Comparison of ENCODE assay signal across 1 cellular context in the genomic region with DNA sequence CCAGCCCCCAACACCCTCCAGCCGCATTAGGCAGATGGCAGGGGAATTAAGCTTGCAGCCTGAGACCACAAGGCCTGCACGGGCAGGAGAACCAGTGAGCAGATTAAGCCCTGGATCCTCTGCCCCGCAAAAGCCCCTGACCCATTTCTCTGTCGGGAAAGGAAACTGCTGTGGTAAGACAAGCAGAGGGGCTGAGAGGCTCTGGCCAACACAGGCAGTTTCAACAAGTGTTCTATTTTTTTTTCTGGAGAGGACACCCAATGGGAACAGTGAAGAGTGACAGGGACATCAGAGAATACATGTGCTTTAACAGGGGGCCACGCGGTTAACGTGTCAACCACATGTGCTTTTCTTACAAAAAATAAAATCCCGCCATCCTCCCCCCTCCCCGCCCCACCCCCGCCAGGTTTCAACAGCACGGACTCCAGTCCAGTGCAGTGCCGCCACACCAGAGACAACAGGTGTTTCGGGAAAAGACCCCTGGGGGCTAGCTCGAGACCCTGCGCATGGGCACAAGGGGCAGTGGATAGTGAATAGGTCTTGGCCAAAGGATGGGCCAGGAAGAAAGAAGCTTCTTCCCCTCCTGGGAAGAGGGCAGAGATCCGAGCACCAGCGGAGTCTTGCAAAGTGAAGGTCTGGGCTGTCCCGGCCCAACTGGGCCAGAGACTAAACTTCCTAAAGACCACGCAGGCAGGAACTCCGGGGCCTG.
TF ChIP-seq lines count a peak whose summit lies in the region.

No MANE protein-coding gene starts in this region.

TF ChIP-seq in WTC11, 78 proteins besides CTCF, POLR2A, EP300 and RAD21 (continued from another document):
- TF ChIP-seq EMX1 (CRISPR knock-in tag; IDR thresholded peaks at IDR 0.05), result no peak
- no peak for TF ChIP-seq JUN (CRISPR knock-in tag; IDR thresholded peaks at IDR 0.05)
- TF ChIP-seq, protein P1, sequence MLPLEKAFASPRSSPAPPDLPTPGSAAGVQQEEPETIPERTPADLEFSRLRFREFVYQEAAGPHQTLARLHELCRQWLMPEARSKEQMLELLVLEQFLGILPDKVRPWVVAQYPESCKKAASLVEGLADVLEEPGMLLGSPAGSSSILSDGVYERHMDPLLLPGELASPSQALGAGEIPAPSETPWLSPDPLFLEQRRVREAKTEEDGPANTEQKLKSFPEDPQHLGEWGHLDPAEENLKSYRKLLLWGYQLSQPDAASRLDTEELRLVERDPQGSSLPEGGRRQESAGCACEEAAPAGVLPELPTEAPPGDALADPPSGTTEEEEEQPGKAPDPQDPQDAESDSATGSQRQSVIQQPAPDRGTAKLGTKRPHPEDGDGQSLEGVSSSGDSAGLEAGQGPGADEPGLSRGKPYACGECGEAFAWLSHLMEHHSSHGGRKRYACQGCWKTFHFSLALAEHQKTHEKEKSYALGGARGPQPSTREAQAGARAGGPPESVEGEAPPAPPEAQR (CRISPR knock-in tag; IDR thresholded peaks at IDR 0.05), result no peak
- TF ChIP-seq, protein P2, sequence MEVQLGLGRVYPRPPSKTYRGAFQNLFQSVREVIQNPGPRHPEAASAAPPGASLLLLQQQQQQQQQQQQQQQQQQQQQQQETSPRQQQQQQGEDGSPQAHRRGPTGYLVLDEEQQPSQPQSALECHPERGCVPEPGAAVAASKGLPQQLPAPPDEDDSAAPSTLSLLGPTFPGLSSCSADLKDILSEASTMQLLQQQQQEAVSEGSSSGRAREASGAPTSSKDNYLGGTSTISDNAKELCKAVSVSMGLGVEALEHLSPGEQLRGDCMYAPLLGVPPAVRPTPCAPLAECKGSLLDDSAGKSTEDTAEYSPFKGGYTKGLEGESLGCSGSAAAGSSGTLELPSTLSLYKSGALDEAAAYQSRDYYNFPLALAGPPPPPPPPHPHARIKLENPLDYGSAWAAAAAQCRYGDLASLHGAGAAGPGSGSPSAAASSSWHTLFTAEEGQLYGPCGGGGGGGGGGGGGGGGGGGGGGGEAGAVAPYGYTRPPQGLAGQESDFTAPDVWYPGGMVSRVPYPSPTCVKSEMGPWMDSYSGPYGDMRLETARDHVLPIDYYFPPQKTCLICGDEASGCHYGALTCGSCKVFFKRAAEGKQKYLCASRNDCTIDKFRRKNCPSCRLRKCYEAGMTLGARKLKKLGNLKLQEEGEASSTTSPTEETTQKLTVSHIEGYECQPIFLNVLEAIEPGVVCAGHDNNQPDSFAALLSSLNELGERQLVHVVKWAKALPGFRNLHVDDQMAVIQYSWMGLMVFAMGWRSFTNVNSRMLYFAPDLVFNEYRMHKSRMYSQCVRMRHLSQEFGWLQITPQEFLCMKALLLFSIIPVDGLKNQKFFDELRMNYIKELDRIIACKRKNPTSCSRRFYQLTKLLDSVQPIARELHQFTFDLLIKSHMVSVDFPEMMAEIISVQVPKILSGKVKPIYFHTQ (CRISPR knock-in tag; IDR thresholded peaks at IDR 0.05), result no peak
- TF ChIP-seq, protein P3, sequence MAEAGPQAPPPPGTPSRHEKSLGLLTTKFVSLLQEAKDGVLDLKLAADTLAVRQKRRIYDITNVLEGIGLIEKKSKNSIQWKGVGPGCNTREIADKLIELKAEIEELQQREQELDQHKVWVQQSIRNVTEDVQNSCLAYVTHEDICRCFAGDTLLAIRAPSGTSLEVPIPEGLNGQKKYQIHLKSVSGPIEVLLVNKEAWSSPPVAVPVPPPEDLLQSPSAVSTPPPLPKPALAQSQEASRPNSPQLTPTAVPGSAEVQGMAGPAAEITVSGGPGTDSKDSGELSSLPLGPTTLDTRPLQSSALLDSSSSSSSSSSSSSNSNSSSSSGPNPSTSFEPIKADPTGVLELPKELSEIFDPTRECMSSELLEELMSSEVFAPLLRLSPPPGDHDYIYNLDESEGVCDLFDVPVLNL (CRISPR knock-in tag; IDR thresholded peaks at IDR 0.05; ENCODE audit: borderline replicate concordance, low read depth), result no peak
TF ChIP-seq in WTC11: peak in this region for 0.
